In the genomic region with DNA sequence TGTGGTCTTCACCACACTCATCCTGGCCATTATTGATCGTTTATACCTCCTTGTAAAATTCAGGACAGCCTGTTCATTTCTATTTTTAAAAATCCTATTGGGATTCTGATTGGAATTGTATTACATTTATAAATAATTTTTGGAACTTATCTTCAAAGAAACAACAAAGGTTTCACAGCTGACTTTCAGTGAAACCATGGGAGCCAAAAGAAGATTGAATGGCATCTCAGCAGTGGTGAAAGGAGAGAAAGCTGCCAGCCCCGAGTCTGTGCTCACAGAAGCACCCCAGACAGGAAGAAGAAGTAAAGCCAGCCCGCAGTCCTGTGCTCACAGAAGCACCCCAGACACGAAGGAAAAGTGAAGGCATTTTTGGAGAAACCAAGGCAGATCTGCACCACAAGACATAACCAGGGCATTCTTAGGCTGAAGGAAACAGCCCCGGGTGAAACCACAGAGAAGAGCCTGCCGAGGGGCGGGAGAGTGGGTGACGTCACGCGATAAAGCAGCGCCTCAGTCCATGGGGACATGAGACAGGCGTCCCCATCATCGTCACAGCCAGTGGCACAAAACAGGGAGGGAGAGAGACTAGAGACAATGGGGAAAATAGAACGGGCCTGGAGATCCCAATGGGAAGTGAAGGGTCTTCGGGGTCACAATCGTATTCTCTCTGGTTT, we compare ENCODE assay signal across 18 cellular contexts.
"Had no signal": no experiment of that assay in that cellular context is flagged by ENCODE, and none has a peak within 500 bp of the region (broad histone marks: within the 10 kb centered on the region; RNA-seq: fewer than 3 reads in every experiment).

No MANE protein-coding gene starts in this region.

- H3K4me3 ChIP-seq: ascending aorta, coronary artery, gastroesophageal sphincter, skin epidermis, transverse colon, uterus had no signal

- H3K4me1 Mint-ChIP-seq: activated naive CD4-positive, alpha-beta T cell treated with anti-CD3 and anti-CD28 coated beads, Interleukin-2, amount 10 ng/mL, durations not matched to agents 7 days and 5 days; central memory CD8-positive, alpha-beta T cell had no signal

- H3K9me3 Mint-ChIP-seq: activated naive CD4-positive, alpha-beta T cell treated with anti-CD3 and anti-CD28 coated beads, Interleukin-2, amount 10 ng/mL, durations not matched to agents 7 days and 5 days; activated T-cell treated with anti-CD3 and anti-CD28 coated beads, Interleukin-2, amount 50 U/mL, for 4 hours; central memory CD8-positive, alpha-beta T cell; natural killer cell treated with Interleukin-12 subunit alpha and Interleukin-12 subunit beta and Interleukin-15 and Interleukin-18, amount 100 ng/mL, for 72 hours; stimulated activated naive CD8-positive, alpha-beta T cell treated with anti-CD3 and anti-CD28 coated beads, Interleukin-15, Interleukin-2, amounts not matched to agents 100 ng/mL and 50 ng/mL, for 24 hours had no signal

- H3K27ac Mint-ChIP-seq: activated naive CD4-positive, alpha-beta T cell treated with anti-CD3 and anti-CD28 coated beads, Interleukin-2, amount 10 ng/mL, durations not matched to agents 7 days and 5 days; natural killer cell treated with Interleukin-12 subunit alpha and Interleukin-12 subunit beta and Interleukin-15 and Interleukin-18, amount 100 ng/mL, for 72 hours; progenitor cell of endocrine pancreas; stimulated activated naive CD8-positive, alpha-beta T cell treated with anti-CD3 and anti-CD28 coated beads, Interleukin-15, Interleukin-2, amounts not matched to agents 100 ng/mL and 50 ng/mL, for 24 hours; T-helper 17 cell had no signal

- H3K9me3 ChIP-seq: ascending aorta, transverse colon, uterus had no signal

- H3K36me3 Mint-ChIP-seq: activated naive CD4-positive, alpha-beta T cell treated with anti-CD3 and anti-CD28 coated beads, Interleukin-2, amount 10 ng/mL, durations not matched to agents 7 days and 5 days; natural killer cell treated with Interleukin-12 subunit alpha and Interleukin-12 subunit beta and Interleukin-15 and Interleukin-18, amount 100 ng/mL, for 72 hours had no signal

- H3K27ac ChIP-seq: ascending aorta, coronary artery, gastroesophageal sphincter, skin epidermis, transverse colon, uterus, WERI-Rb-1 had no signal

- H3K27me3 ChIP-seq: ascending aorta had no signal

- H3K4me3 Mint-ChIP-seq: activated naive CD4-positive, alpha-beta T cell treated with anti-CD3 and anti-CD28 coated beads, Interleukin-2, amount 10 ng/mL, durations not matched to agents 7 days and 5 days; activated T-cell treated with anti-CD3 and anti-CD28 coated beads, Interleukin-2, amount 50 U/mL, for 4 hours; central memory CD8-positive, alpha-beta T cell; natural killer cell treated with Interleukin-12 subunit alpha and Interleukin-12 subunit beta and Interleukin-15 and Interleukin-18, amount 100 ng/mL, for 72 hours; stimulated activated naive CD8-positive, alpha-beta T cell treated with anti-CD3 and anti-CD28 coated beads, Interleukin-15, Interleukin-2, amounts not matched to agents 100 ng/mL and 50 ng/mL, for 24 hours; T-helper 17 cell had no signal

- H3K4me1 ChIP-seq: ascending aorta, uterus had no signal

- ATAC-seq: gastroesophageal sphincter, T-helper 17 cell had no signal

- H3K36me3 ChIP-seq: ascending aorta, gastroesophageal sphincter, transverse colon, uterus, WERI-Rb-1 had no signal

- DNase-seq: activated CD4-positive, alpha-beta T cell treated with anti-CD3 and anti-CD28 coated beads, Interleukin-2, amount 50 U/mL, for 4 hours; activated naive CD4-positive, alpha-beta T cell treated with anti-CD3 and anti-CD28 coated beads, Interleukin-2, amount 10 ng/mL, durations not matched to agents 7 days and 5 days; activated T-cell treated with anti-CD3 and anti-CD28 coated beads, Interleukin-2, amount 50 U/mL, for 4 hours; mesenchymal stem cell; stimulated activated CD4-positive, alpha-beta T cell treated with anti-CD3 and anti-CD28 coated beads, Interleukin-15, amount 100 ng/mL, for 24 hours; stimulated activated CD4-positive, alpha-beta T cell treated with anti-CD3 and anti-CD28 coated beads, Interleukin-2, amount 100 ng/mL, for 48 hours; T-helper 17 cell; transverse colon; uterus; WERI-Rb-1 had no signal
